Comparison of ENCODE assay signal across 8 cellular contexts in the genomic region with DNA sequence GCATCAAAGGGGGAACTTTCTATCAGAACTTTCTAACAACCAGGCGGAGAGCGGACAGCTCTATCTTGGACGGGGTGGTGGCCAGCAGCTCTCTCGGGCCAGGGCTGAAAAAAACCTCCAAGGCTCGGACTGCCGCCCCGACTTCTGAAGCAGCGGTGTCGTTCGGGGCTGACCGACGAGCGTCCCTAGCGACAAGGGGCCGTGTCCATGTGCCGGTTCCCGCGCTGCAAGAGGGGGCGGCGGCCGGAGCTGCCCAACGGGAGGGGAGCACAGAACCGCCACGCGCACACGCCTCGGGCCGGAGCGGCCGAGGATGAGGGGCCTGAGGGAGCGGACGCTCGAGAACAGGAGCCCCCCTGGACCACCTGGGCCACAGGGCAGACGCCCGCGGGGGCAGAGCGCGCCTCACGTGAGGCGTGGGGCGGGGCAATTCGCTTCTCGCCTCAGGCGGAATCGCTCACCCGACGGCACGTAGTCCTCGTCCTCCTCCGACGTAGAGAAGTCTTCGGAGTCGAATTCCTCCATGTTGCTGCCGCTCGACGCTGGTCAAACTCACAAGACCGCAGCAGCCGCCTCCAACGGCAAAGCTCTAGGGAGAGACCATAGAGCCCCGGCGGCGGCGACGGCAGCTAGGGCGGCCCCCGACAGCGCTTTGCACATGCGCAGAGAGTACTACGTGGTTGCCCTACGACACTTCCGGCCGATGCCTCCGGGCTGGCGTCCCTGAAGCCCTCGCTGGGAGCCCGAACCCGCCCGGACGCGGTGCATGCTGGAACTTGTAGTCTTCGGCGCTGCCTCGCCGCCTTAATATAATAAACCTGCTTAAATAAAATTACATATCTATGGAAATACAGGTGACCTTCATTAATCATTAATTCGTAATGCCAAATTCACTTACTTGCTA. TPM values are rescaled to one million over a fixed set of nuclear protein-coding genes. Genes with fewer than 3 reads are reported as not detected.
DNase-seq lines count a peak whose midpoint lies in the region; TF ChIP-seq lines count a peak whose summit lies in the region.

A gene (minus strand): TSS at position 676 of the 904 bp plus-strand sequence. CDS start 151 bp downstream, at position 525.

- peaks cover 0 to 10% of the 10 kb centered on the region in 2 experiments; a peak in 1 of 4 replicates for H3K4me1 ChIP-seq in SK-N-SH (ENCODE audit: control insufficient read depth in 1 of 2, insufficient read depth in 2 of 2, low read depth in 1 of 2, low read length in 1 of 2)

- H3K4me3 Mint-ChIP-seq in HFFc6 = peak within 1 kb of the TSS; percentile 89
- H3K4me3 Mint-ChIP-seq in activated naive CD4-positive, alpha-beta T cell treated with anti-CD3 and anti-CD28 coated beads, Interleukin-2, amount 50 U/mL, for 24 hours = peak within 1 kb of the TSS; percentile 89

- H3K9me3 Mint-ChIP-seq in HFFc6 = no peaks in the 10 kb centered on the region
- H3K9me3 Mint-ChIP-seq in activated naive CD4-positive, alpha-beta T cell treated with anti-CD3 and anti-CD28 coated beads, Interleukin-2, amount 50 U/mL, for 24 hours = no peaks in the 10 kb centered on the region

- H3F3A ChIP-seq in SK-N-SH (replicated peaks; ENCODE audit: insufficient read depth) = peaks cover 6% of the 10 kb centered on the region

- H3K27me3 ChIP-seq in SK-N-SH (ENCODE audit: insufficient read depth) = no peaks in the 10 kb centered on the region

- H3K9me3 ChIP-seq in SK-N-SH = no peaks in the 10 kb centered on the region

- peak; percentile 86 for DNase-seq in GM04504 (ENCODE audit: low read depth)
- peak; percentile 92 for DNase-seq in HFFc6
- DNase-seq in NCI-H1048 (lab: John Stamatoyannopoulos, UW) = peak; percentile 70
- DNase-seq in SK-N-SH = peak; percentile 98
- DNase-seq in globus pallidus (ENCODE audit: low spot score) = peak; percentile 96
- peak; percentile 86 for DNase-seq in occipital lobe (lab: John Stamatoyannopoulos, UW)

- H3K79me2 ChIP-seq in SK-N-SH (ENCODE audit: insufficient read depth) = peaks cover 51% of the 10 kb centered on the region

- no peaks in the 10 kb centered on the region for H3K36me3 ChIP-seq in SK-N-SH (replicated peaks in 1 of 2; ENCODE audit: control insufficient read depth in 1 of 2, insufficient read depth in 2 of 2, low read length in 1 of 2)

- peak within 1 kb of the TSS; percentile 96 for H3K27ac Mint-ChIP-seq in HFFc6
- H3K27ac Mint-ChIP-seq in activated naive CD4-positive, alpha-beta T cell treated with anti-CD3 and anti-CD28 coated beads, Interleukin-2, amount 50 U/mL, for 24 hours = peak within 1 kb of the TSS; percentile 91

- H3K9me2 ChIP-seq in SK-N-SH = no peaks in the 10 kb centered on the region

- CTCF ChIA-PET in SK-N-SH (lab: Yijun Ruan, JAX) = interaction anchor here (0.6 to 2.7 kb wide), 13 partner anchors 9 to 234 kb away, joined by 3 to 11 read pairs (median 4); no protein-coding TSS in a partner anchor

- peak within 1 kb of the TSS; percentile 99 for H2AFZ ChIP-seq in SK-N-SH (ENCODE audit: low read depth)

- TF ChIP-seq EP300 in SK-N-SH (IDR thresholded peaks at IDR 0.05; ENCODE audit: borderline replicate concordance in 1 of 2, low read depth in 1 of 2, low read length in 1 of 2) = 0 out of 4 replicates have a peak, but pooled peaks of 1 of the 2 experiments have one; percentile 9

- no peak; the same call in 1 of the 2 replicates for TF ChIP-seq RAD21 in SK-N-SH (IDR thresholded peaks at IDR 0.05; ENCODE audit: low read length)

- peaks cover 30% of the 10 kb centered on the region for H3K4me1 Mint-ChIP-seq in HFFc6 (ENCODE audit: low read depth)
- H3K4me1 Mint-ChIP-seq in activated naive CD4-positive, alpha-beta T cell treated with anti-CD3 and anti-CD28 coated beads, Interleukin-2, amount 50 U/mL, for 24 hours = peaks cover 45% of the 10 kb centered on the region

- peak within 1 kb of the TSS; percentile 74 to 92 for H3K4me3 ChIP-seq in SK-N-SH (ENCODE audit: low read depth in 2 of 2, low read length in 1 of 2)

- peaks cover 16% of the 10 kb centered on the region for H3K36me3 Mint-ChIP-seq in HFFc6 (ENCODE audit: low read depth)
- peaks cover 2% of the 10 kb centered on the region for H3K36me3 Mint-ChIP-seq in activated naive CD4-positive, alpha-beta T cell treated with anti-CD3 and anti-CD28 coated beads, Interleukin-2, amount 50 U/mL, for 24 hours

- TF ChIP-seq CTCF in HFFc6 (IDR thresholded peaks at IDR 0.05) = peak; percentile 24; the same call in 1 of the 2 replicates
- TF ChIP-seq CTCF in SK-N-SH (IDR thresholded peaks at IDR 0.05) = no peak

- POLR2A ChIA-PET in SK-N-SH (lab: Yijun Ruan, JAX) = interaction anchor here (0.6 to 1.9 kb wide), 5 partner anchors 11 to 55 kb away, joined by 3 to 9 read pairs (median 3); a partner anchor contains a TSS

- peaks cover 2% of the 10 kb centered on the region for H3K27me3 Mint-ChIP-seq in HFFc6 (ENCODE audit: insufficient read depth)
- H3K27me3 Mint-ChIP-seq in activated naive CD4-positive, alpha-beta T cell treated with anti-CD3 and anti-CD28 coated beads, Interleukin-2, amount 50 U/mL, for 24 hours = no peaks in the 10 kb centered on the region

- no peaks in the 10 kb centered on the region for H4K20me1 ChIP-seq in SK-N-SH (ENCODE audit: insufficient read depth)

- H3K9ac ChIP-seq in SK-N-SH = peak within 1 kb of the TSS; percentile 81

- H3K4me2 ChIP-seq in SK-N-SH = peak within 1 kb of the TSS; percentile 81

- WGBS in SK-N-SH (ENCODE audit: low lambda C conversion rate) = 2% methylated on average over 29 of the region's 85 CpGs

- H3K27ac ChIP-seq in SK-N-SH (ENCODE audit: low read depth in 2 of 2, low read length in 1 of 2) (peak within 1 kb of the TSS; percentile 69 to 85), temporal lobe (ENCODE audit: low read depth, low read length) (peak within 1 kb of the TSS; percentile 87)

TF ChIP-seq in SK-N-SH, 30 proteins besides CTCF, POLR2A, EP300 and RAD21 (continues in another document):
- TF ChIP-seq NRF1 (IDR thresholded peaks at IDR 0.05; ENCODE audit: low read depth, low read length) = peak; percentile 76
- TF ChIP-seq SMC3 (IDR thresholded peaks at IDR 0.05; ENCODE audit: low read depth, low read length) = no peak
- TF ChIP-seq RFX5 (IDR thresholded peaks at IDR 0.05; ENCODE audit: low read length) = no peak
- no peak for TF ChIP-seq RXRA (IDR thresholded peaks at IDR 0.05; ENCODE audit: borderline replicate concordance, low read depth)
- TF ChIP-seq GABPA (IDR thresholded peaks at IDR 0.05; ENCODE audit: low read depth) = peak; percentile 79
- TF ChIP-seq GATA2 (CRISPR knock-in tag; IDR thresholded peaks at IDR 0.05) = no peak
- TF ChIP-seq, protein P1, sequence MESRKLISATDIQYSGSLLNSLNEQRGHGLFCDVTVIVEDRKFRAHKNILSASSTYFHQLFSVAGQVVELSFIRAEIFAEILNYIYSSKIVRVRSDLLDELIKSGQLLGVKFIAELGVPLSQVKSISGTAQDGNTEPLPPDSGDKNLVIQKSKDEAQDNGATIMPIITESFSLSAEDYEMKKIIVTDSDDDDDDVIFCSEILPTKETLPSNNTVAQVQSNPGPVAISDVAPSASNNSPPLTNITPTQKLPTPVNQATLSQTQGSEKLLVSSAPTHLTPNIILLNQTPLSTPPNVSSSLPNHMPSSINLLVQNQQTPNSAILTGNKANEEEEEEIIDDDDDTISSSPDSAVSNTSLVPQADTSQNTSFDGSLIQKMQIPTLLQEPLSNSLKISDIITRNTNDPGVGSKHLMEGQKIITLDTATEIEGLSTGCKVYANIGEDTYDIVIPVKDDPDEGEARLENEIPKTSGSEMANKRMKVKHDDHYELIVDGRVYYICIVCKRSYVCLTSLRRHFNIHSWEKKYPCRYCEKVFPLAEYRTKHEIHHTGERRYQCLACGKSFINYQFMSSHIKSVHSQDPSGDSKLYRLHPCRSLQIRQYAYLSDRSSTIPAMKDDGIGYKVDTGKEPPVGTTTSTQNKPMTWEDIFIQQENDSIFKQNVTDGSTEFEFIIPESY (IDR thresholded peaks at IDR 0.05; ENCODE audit: borderline replicate concordance, low read depth) = no peak
- no peak; the same call in 1 of the 2 replicates for TF ChIP-seq RCOR1 (IDR thresholded peaks at IDR 0.05; ENCODE audit: low read length)
- peak; percentile 83 for TF ChIP-seq POLR2AphosphoS5 (IDR thresholded peaks at IDR 0.05; ENCODE audit: low read depth, low read length)
- peak; percentile 90; the same call in 1 of the 2 replicates for TF ChIP-seq SIN3A (IDR thresholded peaks at IDR 0.05; ENCODE audit: borderline replicate concordance, low read depth, low read length)
- TF ChIP-seq, protein P2, sequence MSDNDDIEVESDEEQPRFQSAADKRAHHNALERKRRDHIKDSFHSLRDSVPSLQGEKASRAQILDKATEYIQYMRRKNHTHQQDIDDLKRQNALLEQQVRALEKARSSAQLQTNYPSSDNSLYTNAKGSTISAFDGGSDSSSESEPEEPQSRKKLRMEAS (IDR thresholded peaks at IDR 0.05; ENCODE audit: low read depth) = peak; percentile 94
- TF ChIP-seq MXI1 (IDR thresholded peaks at IDR 0.05; ENCODE audit: low read depth, low read length) = peak; percentile 93
- TF ChIP-seq YY1 (IDR thresholded peaks at IDR 0.05; ENCODE audit: low read depth) = no peak
- TF ChIP-seq, protein P3, sequence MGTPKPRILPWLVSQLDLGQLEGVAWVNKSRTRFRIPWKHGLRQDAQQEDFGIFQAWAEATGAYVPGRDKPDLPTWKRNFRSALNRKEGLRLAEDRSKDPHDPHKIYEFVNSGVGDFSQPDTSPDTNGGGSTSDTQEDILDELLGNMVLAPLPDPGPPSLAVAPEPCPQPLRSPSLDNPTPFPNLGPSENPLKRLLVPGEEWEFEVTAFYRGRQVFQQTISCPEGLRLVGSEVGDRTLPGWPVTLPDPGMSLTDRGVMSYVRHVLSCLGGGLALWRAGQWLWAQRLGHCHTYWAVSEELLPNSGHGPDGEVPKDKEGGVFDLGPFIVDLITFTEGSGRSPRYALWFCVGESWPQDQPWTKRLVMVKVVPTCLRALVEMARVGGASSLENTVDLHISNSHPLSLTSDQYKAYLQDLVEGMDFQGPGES (IDR thresholded peaks at IDR 0.05; ENCODE audit: low read depth, low read length) = no peak
- 0 out of 2 replicates have a peak, but pooled peaks have one; percentile 43 for TF ChIP-seq TAF1 (IDR thresholded peaks at IDR 0.05; ENCODE audit: borderline replicate concordance, low read depth, low read length)

RNA-seq across cellular contexts. Expression of the gene that starts here (rescaled TPM):
- 10 to 100 TPM; 33.0 to 43.1 (median 37.6) TPM for total RNA-seq in HFFc6 (2021; fragmentation: NEBNext Ultra II Directional; extraction: Animal tissue kit (Norgen Biotek cat#: 25700))
- 37.9 and 46.0 TPM in 2 replicates for polyA plus RNA-seq in SK-N-SH (2012; rRNA removed)
- polyA plus RNA-seq in SK-N-SH (2012; cell fraction: cytosol; rRNA removed) = 60.6 and 90.4 TPM in 2 replicates
- polyA plus RNA-seq in SK-N-SH (2012; cell fraction: nucleus; rRNA removed) = 18.4 and 20.5 TPM in 2 replicates
- 37.3 TPM for total RNA-seq in occipital lobe
- 69.1 TPM for total RNA-seq in temporal lobe

Comparison
In these comparisons a context has a peak if more than half of its experiments do, and no peak if none do; other contexts are left out.
1. Peak in every context shown above with its lines: DNase-seq, H3K4me3 ChIP-seq and H3K27ac ChIP-seq.